Comparison of ENCODE assay signal across 15 cellular contexts in genomic region chr6:154462425-154462824, GRCh38. TPM values are rescaled to one million over a fixed set of nuclear protein-coding genes. Genes with fewer than 3 reads are reported as not detected.
"Had no signal": no experiment of that assay in that cellular context is flagged by ENCODE, and none has a peak within 500 bp of the region (broad histone marks: within the 10 kb centered on the region; RNA-seq: fewer than 3 reads in every experiment).

No MANE protein-coding gene starts in this region.

- H3K9me3 ChIP-seq: heart right ventricle, mucosa of descending colon, psoas muscle, transverse colon had no signal

- H3K4me3 Mint-ChIP-seq: activated CD8-positive, alpha-beta T cell treated with anti-CD3 and anti-CD28 coated beads, Interleukin-2, amount 10 ng/mL, durations not matched to agents 7 days and 5 days; activated naive CD4-positive, alpha-beta T cell treated with anti-CD3 and anti-CD28 coated beads for 36 hours; activated T-helper 1 cell treated with anti-CD3 and anti-CD28 coated beads, Interleukin-12 subunit alpha, Interleukin-12 subunit beta, Interleukin-2, Interleukin-4 antibody, amounts not matched to agents 30 ng/mL and 10 ng/mL and 1 ng/mL, durations not matched to agents 14 hours and 24 hours and 36 hours; naive thymus-derived CD8-positive, alpha-beta T cell had no signal

- H3K27ac Mint-ChIP-seq: activated CD8-positive, alpha-beta T cell treated with anti-CD3 and anti-CD28 coated beads, Interleukin-2, amount 10 ng/mL, durations not matched to agents 7 days and 5 days; activated naive CD4-positive, alpha-beta T cell treated with anti-CD3 and anti-CD28 coated beads for 36 hours; activated T-helper 1 cell treated with anti-CD3 and anti-CD28 coated beads, Interleukin-12 subunit alpha, Interleukin-12 subunit beta, Interleukin-2, Interleukin-4 antibody, amounts not matched to agents 30 ng/mL and 10 ng/mL and 1 ng/mL, durations not matched to agents 14 hours and 24 hours and 36 hours; naive thymus-derived CD8-positive, alpha-beta T cell had no signal

- H3K9me3 Mint-ChIP-seq: activated naive CD4-positive, alpha-beta T cell treated with anti-CD3 and anti-CD28 coated beads for 36 hours; activated T-helper 1 cell treated with anti-CD3 and anti-CD28 coated beads, Interleukin-12 subunit alpha, Interleukin-12 subunit beta, Interleukin-2, Interleukin-4 antibody, amounts not matched to agents 30 ng/mL and 10 ng/mL and 1 ng/mL, durations not matched to agents 14 hours and 24 hours and 36 hours had no signal

- DNase-seq: activated CD4-positive, alpha-beta T cell treated with anti-CD3 and anti-CD28 coated beads for 4 hours; activated CD8-positive, alpha-beta T cell treated with anti-CD3 and anti-CD28 coated beads, Interleukin-2, amount 10 ng/mL, durations not matched to agents 7 days and 5 days; activated naive CD4-positive, alpha-beta T cell treated with anti-CD3 and anti-CD28 coated beads for 36 hours; foreskin melanocyte; heart right ventricle; mammary epithelial cell; mucosa of descending colon; naive thymus-derived CD8-positive, alpha-beta T cell; psoas muscle; stimulated activated CD4-positive, alpha-beta T cell treated with anti-CD3 and anti-CD28 coated beads, Interleukin-12 subunit alpha, Interleukin-12 subunit beta, amount 100 ng/mL, for 4 hours; stimulated activated naive CD4-positive, alpha-beta T cell; substantia nigra; transverse colon had no signal

- H3K4me3 ChIP-seq: heart right ventricle, mucosa of descending colon, psoas muscle, transverse colon had no signal

- ATAC-seq: activated CD8-positive, alpha-beta T cell treated with anti-CD3 and anti-CD28 coated beads, Interleukin-2, amount 10 ng/mL, durations not matched to agents 7 days and 5 days; left lobe of liver; mucosa of descending colon; naive thymus-derived CD8-positive, alpha-beta T cell; psoas muscle had no signal

- H3K36me3 Mint-ChIP-seq: naive thymus-derived CD8-positive, alpha-beta T cell had no signal

- H3K36me3 ChIP-seq: heart right ventricle, transverse colon had no signal

- H3K27ac ChIP-seq: heart right ventricle, psoas muscle had no signal

- H3K27me3 ChIP-seq: heart right ventricle, transverse colon had no signal

- H3K4me1 ChIP-seq: psoas muscle had no signal

RNA-seq across cellular contexts. Expression of gene CNKSR3, which starts 48.1 kb away (rescaled TPM):
- total RNA-seq: activated CD8-positive, alpha-beta T cell treated with anti-CD3 and anti-CD28 coated beads, Interleukin-2, amount 10 ng/mL, durations not matched to agents 7 days and 5 days; activated T-helper 1 cell treated with anti-CD3 and anti-CD28 coated beads, Interleukin-12 subunit alpha, Interleukin-12 subunit beta, Interleukin-2, Interleukin-4 antibody, amounts not matched to agents 30 ng/mL and 10 ng/mL and 1 ng/mL, durations not matched to agents 14 hours and 24 hours and 36 hours; naive thymus-derived CD8-positive, alpha-beta T cell had no signal
